1 cellular context compared by ENCODE assay signal in the genomic region with DNA sequence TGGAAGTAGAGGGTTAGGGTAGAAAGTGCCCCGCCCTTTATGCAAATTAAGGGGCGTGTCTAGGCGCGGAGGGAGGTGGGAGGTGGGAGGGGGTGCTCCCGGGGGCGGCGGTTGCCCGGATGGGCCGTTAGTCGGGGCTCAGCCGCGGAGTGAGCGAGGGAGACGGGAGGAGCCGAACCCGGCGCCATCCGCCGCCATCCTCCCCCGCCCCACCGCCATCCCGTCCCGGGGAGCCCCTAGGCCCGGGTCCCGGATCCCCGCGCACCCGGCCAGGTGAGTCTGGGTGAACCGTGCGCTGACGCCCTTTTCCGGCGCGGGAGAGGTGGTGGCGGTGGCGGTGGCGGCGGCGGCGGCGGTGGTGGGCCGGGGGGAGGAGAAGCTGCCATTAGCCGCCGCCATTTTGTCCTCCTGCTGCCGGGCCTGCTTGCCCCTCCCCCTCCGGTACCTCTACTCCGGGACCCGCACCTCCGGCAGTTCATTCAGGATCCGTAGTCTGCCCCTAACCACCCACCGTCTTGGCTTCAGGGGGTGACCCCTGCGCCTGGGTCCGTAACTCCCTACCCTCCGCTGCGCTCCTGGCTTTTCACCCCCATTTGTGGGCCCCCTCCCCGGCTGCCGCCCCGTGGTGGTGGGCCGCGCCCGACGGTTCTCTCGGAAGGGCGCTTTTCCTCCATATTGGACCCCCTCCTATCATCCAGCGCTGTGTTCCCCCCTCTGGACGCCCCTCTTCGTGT.
TF ChIP-seq lines count a peak whose summit lies in the region.

Gene PRRC2A, plus strand, starts transcription at position 130 of the 734 bp plus-strand sequence. CDS start 2,075 bp downstream, outside the sequence.

TF ChIP-seq in WTC11, 78 proteins besides CTCF, POLR2A, EP300 and RAD21 (continued from another document):
- peak; percentile 77; the same call in 1 of the 2 replicates for TF ChIP-seq ZBTB43 (CRISPR knock-in tag; IDR thresholded peaks at IDR 0.05)
- TF ChIP-seq, protein P1, sequence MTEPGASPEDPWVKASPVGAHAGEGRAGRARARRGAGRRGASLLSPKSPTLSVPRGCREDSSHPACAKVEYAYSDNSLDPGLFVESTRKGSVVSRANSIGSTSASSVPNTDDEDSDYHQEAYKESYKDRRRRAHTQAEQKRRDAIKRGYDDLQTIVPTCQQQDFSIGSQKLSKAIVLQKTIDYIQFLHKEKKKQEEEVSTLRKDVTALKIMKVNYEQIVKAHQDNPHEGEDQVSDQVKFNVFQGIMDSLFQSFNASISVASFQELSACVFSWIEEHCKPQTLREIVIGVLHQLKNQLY (CRISPR knock-in tag; IDR thresholded peaks at IDR 0.05), result no peak
- TF ChIP-seq, protein P2, sequence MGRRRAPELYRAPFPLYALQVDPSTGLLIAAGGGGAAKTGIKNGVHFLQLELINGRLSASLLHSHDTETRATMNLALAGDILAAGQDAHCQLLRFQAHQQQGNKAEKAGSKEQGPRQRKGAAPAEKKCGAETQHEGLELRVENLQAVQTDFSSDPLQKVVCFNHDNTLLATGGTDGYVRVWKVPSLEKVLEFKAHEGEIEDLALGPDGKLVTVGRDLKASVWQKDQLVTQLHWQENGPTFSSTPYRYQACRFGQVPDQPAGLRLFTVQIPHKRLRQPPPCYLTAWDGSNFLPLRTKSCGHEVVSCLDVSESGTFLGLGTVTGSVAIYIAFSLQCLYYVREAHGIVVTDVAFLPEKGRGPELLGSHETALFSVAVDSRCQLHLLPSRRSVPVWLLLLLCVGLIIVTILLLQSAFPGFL (CRISPR knock-in tag; IDR thresholded peaks at IDR 0.05; ENCODE audit: borderline replicate concordance), result no peak
- 0 out of 2 replicates have a peak, but pooled peaks have one; percentile 21 for TF ChIP-seq PRDM15 (CRISPR knock-in tag; IDR thresholded peaks at IDR 0.05)
- no peak for TF ChIP-seq ESRRA (CRISPR knock-in tag; IDR thresholded peaks at IDR 0.05; ENCODE audit: borderline replicate concordance)
- TF ChIP-seq ZNF425 (CRISPR knock-in tag; conservative IDR thresholded peaks at IDR 0.05), result no peak
- no peak for TF ChIP-seq EMX1 (CRISPR knock-in tag; IDR thresholded peaks at IDR 0.05)
- TF ChIP-seq ZNF416 (CRISPR knock-in tag; IDR thresholded peaks at IDR 0.05), result peak; percentile 23; the same call in 1 of the 2 replicates
- TF ChIP-seq FOXJ3 (CRISPR knock-in tag; IDR thresholded peaks at IDR 0.05; ENCODE audit: borderline replicate concordance), result no peak
- TF ChIP-seq MYBL2 (CRISPR knock-in tag; IDR thresholded peaks at IDR 0.05), result no peak
- TF ChIP-seq ZNF532 (CRISPR knock-in tag; IDR thresholded peaks at IDR 0.05; ENCODE audit: borderline replicate concordance), result no peak
- no peak for TF ChIP-seq NFYB (CRISPR knock-in tag; conservative IDR thresholded peaks at IDR 0.05; ENCODE audit: low read depth)
- no peak for TF ChIP-seq TCF7 (CRISPR knock-in tag; IDR thresholded peaks at IDR 0.05; ENCODE audit: low read depth)
- no peak for TF ChIP-seq NR3C1 (CRISPR knock-in tag; conservative IDR thresholded peaks at IDR 0.05; ENCODE audit: low read depth)
- no peak; the same call in 1 of the 2 replicates for TF ChIP-seq PRRX2 (CRISPR knock-in tag; IDR thresholded peaks at IDR 0.05)
- no peak for TF ChIP-seq TEAD4 (CRISPR knock-in tag; IDR thresholded peaks at IDR 0.05)
- TF ChIP-seq, protein P3, sequence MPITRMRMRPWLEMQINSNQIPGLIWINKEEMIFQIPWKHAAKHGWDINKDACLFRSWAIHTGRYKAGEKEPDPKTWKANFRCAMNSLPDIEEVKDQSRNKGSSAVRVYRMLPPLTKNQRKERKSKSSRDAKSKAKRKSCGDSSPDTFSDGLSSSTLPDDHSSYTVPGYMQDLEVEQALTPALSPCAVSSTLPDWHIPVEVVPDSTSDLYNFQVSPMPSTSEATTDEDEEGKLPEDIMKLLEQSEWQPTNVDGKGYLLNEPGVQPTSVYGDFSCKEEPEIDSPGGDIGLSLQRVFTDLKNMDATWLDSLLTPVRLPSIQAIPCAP (CRISPR knock-in tag; IDR thresholded peaks at IDR 0.05), result no peak
- TF ChIP-seq MAX (CRISPR knock-in tag; IDR thresholded peaks at IDR 0.05), result peak; percentile 33; the same call in 1 of the 2 replicates
- no peak for TF ChIP-seq ZNF138 (CRISPR knock-in tag; conservative IDR thresholded peaks at IDR 0.05)
- TF ChIP-seq E2F1 (CRISPR knock-in tag; IDR thresholded peaks at IDR 0.05), result no peak
- TF ChIP-seq, protein P4, sequence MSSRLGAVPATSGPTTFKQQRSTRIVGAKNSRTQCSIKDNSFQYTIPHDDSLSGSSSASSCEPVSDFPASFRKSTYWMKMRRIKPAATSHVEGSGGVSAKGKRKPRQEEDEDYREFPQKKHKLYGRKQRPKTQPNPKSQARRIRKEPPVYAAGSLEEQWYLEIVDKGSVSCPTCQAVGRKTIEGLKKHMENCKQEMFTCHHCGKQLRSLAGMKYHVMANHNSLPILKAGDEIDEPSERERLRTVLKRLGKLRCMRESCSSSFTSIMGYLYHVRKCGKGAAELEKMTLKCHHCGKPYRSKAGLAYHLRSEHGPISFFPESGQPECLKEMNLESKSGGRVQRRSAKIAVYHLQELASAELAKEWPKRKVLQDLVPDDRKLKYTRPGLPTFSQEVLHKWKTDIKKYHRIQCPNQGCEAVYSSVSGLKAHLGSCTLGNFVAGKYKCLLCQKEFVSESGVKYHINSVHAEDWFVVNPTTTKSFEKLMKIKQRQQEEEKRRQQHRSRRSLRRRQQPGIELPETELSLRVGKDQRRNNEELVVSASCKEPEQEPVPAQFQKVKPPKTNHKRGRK (CRISPR knock-in tag; IDR thresholded peaks at IDR 0.05; ENCODE audit: borderline replicate concordance), result no peak
- TF ChIP-seq JAZF1 (CRISPR knock-in tag; IDR thresholded peaks at IDR 0.05), result no peak
- TF ChIP-seq, protein P5, sequence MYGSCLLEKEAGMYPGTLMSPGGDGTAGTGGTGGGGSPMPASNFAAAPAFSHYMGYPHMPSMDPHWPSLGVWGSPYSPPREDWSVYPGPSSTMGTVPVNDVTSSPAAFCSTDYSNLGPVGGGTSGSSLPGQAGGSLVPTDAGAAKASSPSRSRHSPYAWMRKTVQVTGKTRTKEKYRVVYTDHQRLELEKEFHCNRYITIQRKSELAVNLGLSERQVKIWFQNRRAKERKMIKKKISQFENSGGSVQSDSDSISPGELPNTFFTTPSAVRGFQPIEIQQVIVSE (CRISPR knock-in tag; IDR thresholded peaks at IDR 0.05; ENCODE audit: borderline replicate concordance), result no peak
- TF ChIP-seq, protein P6, sequence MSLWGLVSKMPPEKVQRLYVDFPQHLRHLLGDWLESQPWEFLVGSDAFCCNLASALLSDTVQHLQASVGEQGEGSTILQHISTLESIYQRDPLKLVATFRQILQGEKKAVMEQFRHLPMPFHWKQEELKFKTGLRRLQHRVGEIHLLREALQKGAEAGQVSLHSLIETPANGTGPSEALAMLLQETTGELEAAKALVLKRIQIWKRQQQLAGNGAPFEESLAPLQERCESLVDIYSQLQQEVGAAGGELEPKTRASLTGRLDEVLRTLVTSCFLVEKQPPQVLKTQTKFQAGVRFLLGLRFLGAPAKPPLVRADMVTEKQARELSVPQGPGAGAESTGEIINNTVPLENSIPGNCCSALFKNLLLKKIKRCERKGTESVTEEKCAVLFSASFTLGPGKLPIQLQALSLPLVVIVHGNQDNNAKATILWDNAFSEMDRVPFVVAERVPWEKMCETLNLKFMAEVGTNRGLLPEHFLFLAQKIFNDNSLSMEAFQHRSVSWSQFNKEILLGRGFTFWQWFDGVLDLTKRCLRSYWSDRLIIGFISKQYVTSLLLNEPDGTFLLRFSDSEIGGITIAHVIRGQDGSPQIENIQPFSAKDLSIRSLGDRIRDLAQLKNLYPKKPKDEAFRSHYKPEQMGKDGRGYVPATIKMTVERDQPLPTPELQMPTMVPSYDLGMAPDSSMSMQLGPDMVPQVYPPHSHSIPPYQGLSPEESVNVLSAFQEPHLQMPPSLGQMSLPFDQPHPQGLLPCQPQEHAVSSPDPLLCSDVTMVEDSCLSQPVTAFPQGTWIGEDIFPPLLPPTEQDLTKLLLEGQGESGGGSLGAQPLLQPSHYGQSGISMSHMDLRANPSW (CRISPR knock-in tag; conservative IDR thresholded peaks at IDR 0.05; ENCODE audit: low read depth), result no peak
- no peak for TF ChIP-seq NR2C2 (CRISPR knock-in tag; IDR thresholded peaks at IDR 0.05)
- TF ChIP-seq GRHL2 (CRISPR knock-in tag; IDR thresholded peaks at IDR 0.05; ENCODE audit: insufficient replicate concordance, severe bottlenecking), result no peak
- no peak for TF ChIP-seq ZNF396 (CRISPR knock-in tag; IDR thresholded peaks at IDR 0.05; ENCODE audit: borderline replicate concordance)
